In the genomic region with DNA sequence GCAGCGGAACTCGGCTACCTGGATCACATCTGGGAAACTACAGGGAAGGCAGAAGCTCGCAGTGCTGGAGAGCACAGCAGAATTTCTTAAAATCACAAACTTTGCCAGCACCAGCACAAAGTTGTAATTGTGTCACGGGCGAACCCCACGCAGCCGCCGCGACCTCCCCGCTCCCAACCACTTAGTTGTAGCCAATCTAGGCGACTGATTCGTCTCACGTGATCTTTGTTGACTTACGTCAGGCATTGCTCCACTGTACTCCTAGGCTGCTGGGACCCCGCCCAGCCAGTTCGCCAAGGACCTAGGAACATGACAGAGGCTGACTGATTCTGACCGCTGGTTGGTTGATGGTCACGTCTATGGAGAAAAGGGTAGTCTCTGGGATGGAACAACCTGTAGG, we compare ENCODE assay signal across 8 cellular contexts. TPM values are rescaled to one million over a fixed set of nuclear protein-coding genes. Genes with fewer than 3 reads are reported as not detected.
DNase-seq lines count a peak whose midpoint lies in the region; ATAC-seq and TF ChIP-seq lines count a peak whose summit lies in the region.

UTY (minus strand) TSS at position 206 of the 400 bp plus-strand sequence. CDS start 368 bp downstream, outside the sequence.

- peaks cover 0 to 11% of the 10 kb centered on the region in 2 donors for H3K36me3 Mint-ChIP-seq in CD14-positive monocyte
- peaks cover 17% of the 10 kb centered on the region for H3K36me3 Mint-ChIP-seq in dendritic cell treated with granulocyte-macrophage colony-stimulating factor and Interleukin-4, amounts not matched to agents 40 ng/mL and 50 ng/mL, for 4 days (ENCODE audit: low read depth)
- peaks cover 7% of the 10 kb centered on the region for H3K36me3 Mint-ChIP-seq in natural killer cell treated with Interleukin-12 subunit alpha and Interleukin-12 subunit beta and Interleukin-15 and Interleukin-18, amount 100 ng/mL, for 72 hours

- peak within 1 kb of the TSS; percentile 85 for H3K4me3 ChIP-seq in RWPE2 (ENCODE audit: severe bottlenecking)

- H3K9me3 Mint-ChIP-seq in CD14-positive monocyte, result no peaks in the 10 kb centered on the region
- H3K9me3 Mint-ChIP-seq in dendritic cell treated with granulocyte-macrophage colony-stimulating factor and Interleukin-4, amounts not matched to agents 40 ng/mL and 50 ng/mL, for 4 days, result no peaks in the 10 kb centered on the region
- no peaks in the 10 kb centered on the region for H3K9me3 Mint-ChIP-seq in natural killer cell treated with Interleukin-12 subunit alpha and Interleukin-12 subunit beta and Interleukin-15 and Interleukin-18, amount 100 ng/mL, for 72 hours

- H3K27me3 Mint-ChIP-seq in CD14-positive monocyte (ENCODE audit: low read depth in 3 of 3), result peaks cover 0 to 2% (median 2%) of the 10 kb centered on the region in 3 donors
- H3K27me3 Mint-ChIP-seq in dendritic cell treated with granulocyte-macrophage colony-stimulating factor and Interleukin-4, amounts not matched to agents 40 ng/mL and 50 ng/mL, for 4 days, result no peaks in the 10 kb centered on the region
- H3K27me3 Mint-ChIP-seq in natural killer cell treated with Interleukin-12 subunit alpha and Interleukin-12 subunit beta and Interleukin-15 and Interleukin-18, amount 100 ng/mL, for 72 hours, result no peaks in the 10 kb centered on the region

- H3K27ac Mint-ChIP-seq in CD14-positive monocyte, result peak within 1 kb of the TSS in 2 of 7 donors; percentile 97 to 98
- peak within 1 kb of the TSS; percentile 94 for H3K27ac Mint-ChIP-seq in dendritic cell treated with granulocyte-macrophage colony-stimulating factor and Interleukin-4, amounts not matched to agents 40 ng/mL and 50 ng/mL, for 4 days
- H3K27ac Mint-ChIP-seq in natural killer cell treated with Interleukin-12 subunit alpha and Interleukin-12 subunit beta and Interleukin-15 and Interleukin-18, amount 100 ng/mL, for 72 hours, result peak within 1 kb of the TSS in 1 of 2 donors; percentile 94

- peaks cover 28% of the 10 kb centered on the region for H3K4me1 ChIP-seq in RWPE2 (ENCODE audit: insufficient read depth, poor library complexity, severe bottlenecking)

- H3K36me3 ChIP-seq in RWPE2 (ENCODE audit: low read depth), result peaks cover 26% of the 10 kb centered on the region

- intact Hi-C loops in CD14-positive monocyte (cut with micrococcal nuclease), result no loop called here
- intact Hi-C loops in dendritic cell treated with granulocyte-macrophage colony-stimulating factor and Interleukin-4, amounts not matched to agents 40 ng/mL and 50 ng/mL, for 4 days (cut with micrococcal nuclease), result loop anchor here (2.0 kb wide), 1 partner anchor 223 kb away; the partner anchor contains the start of gene TMSB4Y

- H3K9me3 ChIP-seq in RWPE2 (ENCODE audit: severe bottlenecking), result no peaks in the 10 kb centered on the region

- DNase-seq in CD14-positive monocyte (ENCODE audit: low spot score) (peak; percentile 88), RWPE2 (ENCODE audit: low spot score) (peak; percentile 84), OCI-M1 (lab: John Stamatoyannopoulos, UW) (no peak), cerebellar nuclear complex (lab: John Stamatoyannopoulos, UW) (no peak), mesenteric fat pad (ENCODE audit: low spot score) (no peak)
- no peak for DNase-seq in natural killer cell treated with Interleukin-12 subunit alpha and Interleukin-12 subunit beta and Interleukin-15 and Interleukin-18, amount 100 ng/mL, for 72 hours (ENCODE audit: low spot score)

- H3K27ac ChIP-seq in RWPE2 (ENCODE audit: poor library complexity, severe bottlenecking), result peak within 1 kb of the TSS; percentile 83

- H3K27me3 ChIP-seq in RWPE2 (ENCODE audit: insufficient read depth, poor library complexity, severe bottlenecking), result no peaks in the 10 kb centered on the region

- no peak for TF ChIP-seq CTCF in CD14-positive monocyte (IDR thresholded peaks at IDR 0.05)
- no peak for TF ChIP-seq CTCF in RWPE2 (IDR thresholded peaks at IDR 0.05; ENCODE audit: poor library complexity, severe bottlenecking)

- ATAC-seq in HG02642 (IDR thresholded peaks at IDR 0.05; ENCODE audit: poor library complexity, unreplicated experiment), result peak; percentile 98
- ATAC-seq in RWPE2 (ENCODE audit: low read depth), result peak; percentile 90
- peak in 1 of 2 donors; percentile 97 for ATAC-seq in natural killer cell treated with Interleukin-12 subunit alpha and Interleukin-12 subunit beta and Interleukin-15 and Interleukin-18, amount 100 ng/mL, for 72 hours

- H3K4me3 Mint-ChIP-seq in CD14-positive monocyte, result peak within 1 kb of the TSS; percentile 87 to 93
- peak within 1 kb of the TSS; percentile 81 for H3K4me3 Mint-ChIP-seq in dendritic cell treated with granulocyte-macrophage colony-stimulating factor and Interleukin-4, amounts not matched to agents 40 ng/mL and 50 ng/mL, for 4 days
- H3K4me3 Mint-ChIP-seq in natural killer cell treated with Interleukin-12 subunit alpha and Interleukin-12 subunit beta and Interleukin-15 and Interleukin-18, amount 100 ng/mL, for 72 hours, result peak within 1 kb of the TSS; percentile 87

- H3K4me1 Mint-ChIP-seq in CD14-positive monocyte, result peaks cover 12% of the 10 kb centered on the region
- H3K4me1 Mint-ChIP-seq in dendritic cell treated with granulocyte-macrophage colony-stimulating factor and Interleukin-4, amounts not matched to agents 40 ng/mL and 50 ng/mL, for 4 days (ENCODE audit: low read depth), result peaks cover 5% of the 10 kb centered on the region
- H3K4me1 Mint-ChIP-seq in natural killer cell treated with Interleukin-12 subunit alpha and Interleukin-12 subunit beta and Interleukin-15 and Interleukin-18, amount 100 ng/mL, for 72 hours (ENCODE audit: low read depth in 2 of 2), result peaks cover 0 to 17% of the 10 kb centered on the region in 2 donors

RNA-seq across cellular contexts. Expression of gene UTY, which starts in this region (rescaled TPM):
- not detected for polyA plus RNA-seq in CD14-positive monocyte
- total RNA-seq in natural killer cell treated with Interleukin-12 subunit alpha and Interleukin-12 subunit beta and Interleukin-15 and Interleukin-18, amount 100 ng/mL, for 72 hours, result 10 to 100 TPM in 1 of 2 donors, not detected in 1; 38.9 TPM
- not detected for total RNA-seq in mesenteric fat pad

Comparison
In these comparisons a context has a peak if more than half of its experiments do, and no peak if none do; other contexts are left out.
1. DNase-seq: peak in CD14-positive monocyte (single experiment) and RWPE2 (single experiment); none in natural killer cell treated with Interleukin-12 subunit alpha and Interleukin-12 subunit beta and Interleukin-15 and Interleukin-18, amount 100 ng/mL, for 72 hours (single experiment), OCI-M1 (single experiment), cerebellar nuclear complex (0 of 2) and mesenteric fat pad (single experiment).
2. Peak in every context shown above with its lines, with median percentiles within 50 percentile points of each other: H3K4me3 Mint-ChIP-seq.